1 cellular context compared by ENCODE assay signal in the genomic region with DNA sequence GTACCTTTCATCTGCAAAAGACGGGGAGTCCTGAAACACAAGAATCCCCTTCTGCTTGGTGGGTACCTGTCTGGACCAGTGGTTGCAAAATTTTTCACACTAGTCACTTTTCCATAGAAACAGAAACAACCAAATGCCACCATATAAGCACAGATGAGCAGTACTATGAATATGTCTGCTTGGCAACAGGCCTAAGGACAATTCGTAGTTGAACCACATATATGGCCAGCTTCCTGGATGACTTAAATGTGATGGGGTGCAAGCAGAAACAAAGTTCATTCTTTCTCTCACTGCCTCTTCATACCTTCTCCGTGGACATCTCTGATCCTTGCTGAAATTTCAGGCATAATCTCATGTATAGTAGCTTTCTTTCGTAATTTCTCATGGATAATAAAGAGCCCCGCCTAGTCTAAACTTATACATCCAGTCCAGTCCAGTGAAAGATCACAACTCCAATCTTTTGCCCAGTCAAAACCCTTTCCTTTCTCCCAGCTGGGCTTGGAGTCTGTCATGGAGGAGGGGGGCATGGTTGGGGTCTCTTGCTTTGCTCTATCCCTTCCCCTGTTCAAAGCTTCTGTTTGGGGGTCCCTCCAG.
TF ChIP-seq lines count a peak whose summit lies in the region.

No MANE protein-coding gene starts in this region.

TF ChIP-seq in IMR-90, 13 proteins besides CTCF, POLR2A, EP300 and RAD21:
- TF ChIP-seq, protein P1, sequence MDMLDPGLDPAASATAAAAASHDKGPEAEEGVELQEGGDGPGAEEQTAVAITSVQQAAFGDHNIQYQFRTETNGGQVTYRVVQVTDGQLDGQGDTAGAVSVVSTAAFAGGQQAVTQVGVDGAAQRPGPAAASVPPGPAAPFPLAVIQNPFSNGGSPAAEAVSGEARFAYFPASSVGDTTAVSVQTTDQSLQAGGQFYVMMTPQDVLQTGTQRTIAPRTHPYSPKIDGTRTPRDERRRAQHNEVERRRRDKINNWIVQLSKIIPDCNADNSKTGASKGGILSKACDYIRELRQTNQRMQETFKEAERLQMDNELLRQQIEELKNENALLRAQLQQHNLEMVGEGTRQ (IDR thresholded peaks at IDR 0.05; ENCODE audit: low read depth, low read length) = no peak
- TF ChIP-seq NFE2L2 (IDR thresholded peaks at IDR 0.05; ENCODE audit: low read depth, low read length) (no peak), CEBPB (IDR thresholded peaks at IDR 0.05; ENCODE audit: low read depth, low read length) (no peak), RCOR1 (IDR thresholded peaks at IDR 0.05; ENCODE audit: insufficient replicate concordance, low read length) (no peak), MXI1 (IDR thresholded peaks at IDR 0.05; ENCODE audit: borderline replicate concordance, low read depth, low read length) (no peak), RFX5 (IDR thresholded peaks at IDR 0.05; ENCODE audit: low read depth, low read length) (no peak), BHLHE40 (IDR thresholded peaks at IDR 0.05; ENCODE audit: low read depth, low read length) (no peak), MAZ (IDR thresholded peaks at IDR 0.05; ENCODE audit: borderline replicate concordance, low read depth, low read length) (no peak), FOS (IDR thresholded peaks at IDR 0.05; ENCODE audit: low read depth, low read length) (no peak), MAFK (IDR thresholded peaks at IDR 0.05; ENCODE audit: low read depth, low read length) (no peak), CHD1 (IDR thresholded peaks at IDR 0.05; ENCODE audit: low read depth, low read length) (no peak), SMC3 (IDR thresholded peaks at IDR 0.05; ENCODE audit: low read depth, low read length) (no peak)
- TF ChIP-seq, protein P2, sequence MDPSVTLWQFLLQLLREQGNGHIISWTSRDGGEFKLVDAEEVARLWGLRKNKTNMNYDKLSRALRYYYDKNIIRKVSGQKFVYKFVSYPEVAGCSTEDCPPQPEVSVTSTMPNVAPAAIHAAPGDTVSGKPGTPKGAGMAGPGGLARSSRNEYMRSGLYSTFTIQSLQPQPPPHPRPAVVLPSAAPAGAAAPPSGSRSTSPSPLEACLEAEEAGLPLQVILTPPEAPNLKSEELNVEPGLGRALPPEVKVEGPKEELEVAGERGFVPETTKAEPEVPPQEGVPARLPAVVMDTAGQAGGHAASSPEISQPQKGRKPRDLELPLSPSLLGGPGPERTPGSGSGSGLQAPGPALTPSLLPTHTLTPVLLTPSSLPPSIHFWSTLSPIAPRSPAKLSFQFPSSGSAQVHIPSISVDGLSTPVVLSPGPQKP (IDR thresholded peaks at IDR 0.05; ENCODE audit: borderline replicate concordance, low read depth, low read length) = no peak
